ENCODE assay signal across 11 cellular contexts in genomic region chr6:56524891-56525703, GRCh38.
DNase-seq lines count a peak whose midpoint lies in the region; ATAC-seq and TF ChIP-seq lines count a peak whose summit lies in the region.
"Had no signal": no experiment of that assay in that cellular context is flagged by ENCODE, and none has a peak within 500 bp of the region (broad histone marks: within the 10 kb centered on the region; RNA-seq: fewer than 3 reads in every experiment).

No MANE protein-coding gene starts in this region.

- intact Hi-C loops in left lung (cut with DNase I), result no loop called here

- DNase-seq in HFF-Myc (ENCODE audit: extremely low read depth, low read depth) (peak; percentile 88), caudate nucleus (lab: John Stamatoyannopoulos, UW) (peak in 4 of 61 donors; percentile 13 to 76 (median 52)), left lung (no peak), suprapubic skin (ENCODE audit: low spot score in 2 of 2) (no peak), activated gamma-delta T cell (lab: John Stamatoyannopoulos, UW) (no peak), NCI-H2081 treated with DMSO at 0.1 percent for 48 hours (lab: John Stamatoyannopoulos, UW) (no peak)
- no peak for DNase-seq in stimulated activated naive CD8-positive, alpha-beta T cell treated with anti-CD3 and anti-CD28 coated beads, Interleukin-15, Interleukin-2, amounts not matched to agents 100 U/mL and 50 U/mL, for 24 hours
- DNase-seq: activated CD8-positive, alpha-beta memory T cell treated with anti-CD3 and anti-CD28 coated beads, Interleukin-2, amount 10 ng/mL, durations not matched to agents 7 days and 5 days; GDM1; occipital lobe had no signal

- peak; percentile 80 for ATAC-seq in left lung
- no peak for ATAC-seq in GM18502 (IDR thresholded peaks at IDR 0.05; ENCODE audit: poor library complexity, unreplicated experiment)
- no peak for ATAC-seq in stimulated activated naive CD8-positive, alpha-beta T cell treated with anti-CD3 and anti-CD28 coated beads, Interleukin-15, Interleukin-2, amounts not matched to agents 100 U/mL and 50 U/mL, for 24 hours
- ATAC-seq: activated CD8-positive, alpha-beta memory T cell treated with anti-CD3 and anti-CD28 coated beads, Interleukin-2, amount 10 ng/mL, durations not matched to agents 7 days and 5 days had no signal

- no peak for TF ChIP-seq POLR2A in suprapubic skin (IDR thresholded peaks at IDR 0.05)

- 34% methylated on average over 4 of the region's 4 CpGs for WGBS in suprapubic skin

- H3K27me3 ChIP-seq in left lung, result no peaks in the 10 kb centered on the region
- no peaks in the 10 kb centered on the region for H3K27me3 ChIP-seq in suprapubic skin

- TF ChIP-seq CTCF in HFF-Myc (IDR thresholded peaks at IDR 0.05; ENCODE audit: low read depth, low read length, missing control alignments) (no peak), left lung (IDR thresholded peaks at IDR 0.05) (no peak), suprapubic skin (IDR thresholded peaks at IDR 0.05) (no peak)

- no peaks in the 10 kb centered on the region for H3K9me3 ChIP-seq in left lung
- no peaks in the 10 kb centered on the region for H3K9me3 ChIP-seq in suprapubic skin

- H3K4me1 ChIP-seq in left lung, result peaks cover 0 to 7% of the 10 kb centered on the region in 2 donors
- H3K4me1 ChIP-seq in suprapubic skin, result peaks cover 23% of the 10 kb centered on the region

- H3K27ac ChIP-seq in caudate nucleus (ENCODE audit: low read depth, low read length) (peak overlapping the region; percentile 76), left lung (peak overlapping the region; percentile 34 to 77), suprapubic skin (peak overlapping the region; percentile 76)

- peaks cover 0 to 18% of the 10 kb centered on the region in 2 donors for H3K36me3 ChIP-seq in left lung
- peaks cover 43% of the 10 kb centered on the region for H3K36me3 ChIP-seq in suprapubic skin

- TF ChIP-seq EP300 in suprapubic skin (IDR thresholded peaks at IDR 0.05), result no peak

- H3K4me3 ChIP-seq in HFF-Myc (replicated peaks; ENCODE audit: low read depth, low read length) (no peak overlapping the region), left lung (no peak overlapping the region), suprapubic skin (no peak overlapping the region)
